Comparison of ENCODE assay signal across 11 cellular contexts in the genomic region with DNA sequence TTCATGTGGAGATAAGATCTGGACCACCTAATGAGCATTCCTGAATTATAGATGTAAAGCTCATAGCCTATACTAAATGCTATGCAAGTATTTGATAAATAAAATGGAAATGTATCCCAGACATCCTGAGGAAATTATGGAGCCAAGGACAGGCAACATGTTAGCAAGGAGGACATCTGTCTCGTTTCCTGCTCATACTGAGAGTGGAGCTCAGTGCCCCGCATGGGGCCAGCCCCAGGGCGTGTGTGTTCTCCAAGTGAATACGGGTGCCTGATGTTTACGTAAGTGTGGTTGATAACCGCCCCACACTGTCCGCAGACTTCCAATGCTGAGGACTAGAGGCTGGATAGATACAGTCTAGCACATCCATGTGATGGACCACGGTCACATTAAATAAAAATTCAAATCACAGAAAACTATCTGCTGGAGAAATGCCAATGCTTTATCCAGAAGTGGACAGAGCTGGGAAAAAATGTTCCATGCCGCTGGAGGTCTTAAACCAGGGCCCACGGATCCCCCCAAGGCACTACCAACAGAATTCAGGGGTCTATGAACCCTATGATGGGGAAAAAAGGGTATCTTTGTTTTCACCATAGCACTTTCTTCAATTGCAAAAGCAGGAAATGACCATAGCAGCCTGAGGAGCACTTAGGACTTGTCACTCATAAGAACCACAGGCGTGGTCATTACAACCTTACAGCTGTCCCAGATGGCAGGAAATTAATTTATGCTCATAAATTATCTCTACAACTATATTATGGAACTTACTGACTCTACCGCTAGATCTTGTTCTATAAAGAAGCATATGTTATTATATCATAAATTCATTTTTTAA. TPM values are rescaled to one million over a fixed set of nuclear protein-coding genes. Genes with fewer than 3 reads are reported as not detected.
DNase-seq lines count a peak whose midpoint lies in the region; ATAC-seq and TF ChIP-seq lines count a peak whose summit lies in the region.
"Had no signal": no experiment of that assay in that cellular context is flagged by ENCODE, and none has a peak within 500 bp of the region (broad histone marks: within the 10 kb centered on the region; RNA-seq: fewer than 3 reads in every experiment).

No MANE protein-coding gene starts in this region.

- peaks cover 17% of the 10 kb centered on the region for H3K4me1 ChIP-seq in mucosa of descending colon (ENCODE audit: low read depth)

- no peaks in the 10 kb centered on the region for H3K36me3 ChIP-seq in mucosa of descending colon (ENCODE audit: low read depth)

- peak; percentile 41 for DNase-seq in DMS53 treated with DMSO at 0.1 percent for 48 hours (lab: John Stamatoyannopoulos, UW; ENCODE audit: unreplicated experiment)
- peak; percentile 10 for DNase-seq in NCI-H2029 treated with DMSO at 0.1 percent for 48 hours (lab: John Stamatoyannopoulos, UW)
- peak; percentile 42 for DNase-seq in astrocyte of the spinal cord (ENCODE audit: low read depth, low spot score)
- DNase-seq in mucosa of descending colon: peak; percentile 48 to 75 (median 59)
- DNase-seq in cerebellar cortex (ENCODE audit: low spot score): no peak
- no peak for DNase-seq in NCI-H2171 (lab: John Stamatoyannopoulos, UW)
- DNase-seq in activated naive CD4-positive, alpha-beta T cell treated with Interleukin-2 at 50 U/mL for 16 hours: no peak
- DNase-seq: activated CD4-positive, alpha-beta T cell treated with anti-CD3 and anti-CD28 coated beads for 48 hours; testis had no signal

- intact Hi-C loops in mucosa of descending colon (cut with DNase I, micrococcal nuclease): no loop called here

- TF ChIP-seq CTCF in astrocyte of the spinal cord (IDR thresholded peaks at IDR 0.05; ENCODE audit: low read depth, low read length) (no peak), mucosa of descending colon (IDR thresholded peaks at IDR 0.05) (no peak)

- H3K9me3 ChIP-seq in mucosa of descending colon: no peaks in the 10 kb centered on the region
- H3K9me3 ChIP-seq: testis had no signal

- H3K4me3 ChIP-seq in astrocyte of the spinal cord (ENCODE audit: low read depth, low read length) (no peak overlapping the region), mucosa of descending colon (no peak overlapping the region)
- H3K4me3 ChIP-seq: testis had no signal

- peak; percentile 51 for ATAC-seq in mucosa of descending colon
- no peak for ATAC-seq in GM21515 (IDR thresholded peaks at IDR 0.05; ENCODE audit: unreplicated experiment)

- in situ Hi-C loops in astrocyte of the spinal cord (cut with HindIII; ENCODE audit: low sequenced_read_pairs): no loop called here

RNA-seq across cellular contexts. Expression of a gene that starts 24.9 kb away (rescaled TPM):
- 10 to 100 TPM; 14.9 to 62.2 (median 33.3) TPM for total RNA-seq in mucosa of descending colon
- total RNA-seq: OCI-LY7 had no signal

Comparison
In these comparisons a context has a peak if more than half of its experiments do, and no peak if none do; other contexts are left out.
1. DNase-seq: peak in DMS53 treated with DMSO at 0.1 percent for 48 hours (single experiment), NCI-H2029 treated with DMSO at 0.1 percent for 48 hours (single experiment), astrocyte of the spinal cord (single experiment) and mucosa of descending colon (3 of 3); none in cerebellar cortex (single experiment), NCI-H2171 (single experiment) and activated naive CD4-positive, alpha-beta T cell treated with Interleukin-2 at 50 U/mL for 16 hours (single experiment).